In the genomic region with DNA sequence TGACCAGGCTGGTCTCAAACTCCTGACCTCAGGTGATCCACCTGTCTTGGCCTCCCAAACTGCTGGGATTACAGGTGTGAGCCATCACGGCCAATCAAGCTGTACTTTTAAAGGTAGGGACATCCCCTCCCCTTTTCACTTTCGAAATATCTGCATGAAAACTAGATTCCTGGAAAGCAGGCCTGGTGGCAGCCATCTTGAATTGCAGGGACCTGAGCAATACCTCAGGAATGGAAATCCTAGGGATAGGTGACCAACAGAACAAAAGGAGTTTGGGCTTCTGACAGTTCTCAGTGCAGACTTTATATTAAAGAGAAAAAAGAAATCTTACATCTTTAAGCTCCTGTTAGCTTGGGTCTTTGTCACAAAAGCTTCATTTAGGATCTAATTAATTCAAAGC, we compare ENCODE assay signal across 19 cellular contexts.
DNase-seq lines count a peak whose midpoint lies in the region; TF ChIP-seq lines count a peak whose summit lies in the region.
"Had no signal": no experiment of that assay in that cellular context is flagged by ENCODE, and none has a peak within 500 bp of the region (broad histone marks: within the 10 kb centered on the region; RNA-seq: fewer than 3 reads in every experiment).

No MANE protein-coding gene starts in this region.

- no peaks in the 10 kb centered on the region for H3K9me3 ChIP-seq in uterus
- H3K9me3 ChIP-seq: A549, BLaER1 had no signal

- no peak for TF ChIP-seq CTCF in RWPE1 (conservative IDR thresholded peaks at IDR 0.05; ENCODE audit: low read depth)
- TF ChIP-seq CTCF in choroid plexus epithelial cell (conservative IDR thresholded peaks at IDR 0.05; ENCODE audit: low read depth, low read length): peak; percentile 16
- TF ChIP-seq CTCF in uterus (IDR thresholded peaks at IDR 0.05): no peak

- DNase-seq in ELR (ENCODE audit: low read depth) (peak; percentile 12), RWPE1 (ENCODE audit: low spot score) (peak; percentile 17), choroid plexus epithelial cell (ENCODE audit: low read depth) (peak; percentile 26), kidney tubule cell (ENCODE audit: low spot score) (peak; percentile 33), uterus (no peak), NCI-H2107 treated with DMSO at 0.1 percent for 48 hours (lab: John Stamatoyannopoulos, UW; ENCODE audit: unreplicated experiment) (no peak), anterior cingulate cortex (lab: John Stamatoyannopoulos, UW) (no peak), NCI-H82 treated with DMSO at 0.1 percent for 48 hours (lab: John Stamatoyannopoulos, UW; ENCODE audit: unreplicated experiment) (no peak)
- DNase-seq: CD4-positive, alpha-beta memory T cell; H9; KBM-7; MV-4-11; NCI-H187 treated with DMSO at 0.1 percent for 48 hours; NCI-H226; NCI-H524 treated with DMSO at 0.1 percent for 48 hours; PC-3; RPMI8226 had no signal

- no peaks in the 10 kb centered on the region for H3K27me3 ChIP-seq in uterus
- H3K27me3 ChIP-seq: BLaER1 had no signal

- H3K36me3 ChIP-seq in uterus: no peaks in the 10 kb centered on the region
- H3K36me3 ChIP-seq: BLaER1 had no signal

- POLR2A ChIA-PET in RWPE1 (lab: Yijun Ruan, JAX; ENCODE audit: low non-redundant PET): no interaction called here

- H3K4me3 ChIP-seq in choroid plexus epithelial cell (ENCODE audit: low read depth, low read length): no peak overlapping the region
- no peak overlapping the region for H3K4me3 ChIP-seq in uterus
- H3K4me3 ChIP-seq: A549, BLaER1 had no signal

- intact Hi-C loops in uterus (cut with DNase I; ENCODE audit: low total_unique reads): no loop called here

- H3K4me1 ChIP-seq in uterus: no peaks in the 10 kb centered on the region
- H3K4me1 ChIP-seq: A549 had no signal

- H3K27ac ChIP-seq in RWPE1: 0 out of 2 replicates have a peak overlapping the region, but pooled peaks have one; percentile 10
- no peak overlapping the region for H3K27ac ChIP-seq in uterus
- H3K27ac ChIP-seq: A549, BLaER1 had no signal

- CTCF ChIA-PET in RWPE1 (lab: Yijun Ruan, JAX): interaction anchor here (0.7 kb wide), 1 partner anchor 256 kb away, joined by 3 read pairs; no protein-coding TSS in a partner anchor

- no peak for TF ChIP-seq POLR2A in uterus (IDR thresholded peaks at IDR 0.05)

Comparison
In these comparisons a context has a peak if more than half of its experiments do, and no peak if none do; other contexts are left out.
1. DNase-seq: peak in ELR (single experiment), RWPE1 (single experiment), choroid plexus epithelial cell (single experiment) and kidney tubule cell (single experiment); none in uterus (0 of 2), NCI-H2107 treated with DMSO at 0.1 percent for 48 hours (single experiment), anterior cingulate cortex (0 of 58) and NCI-H82 treated with DMSO at 0.1 percent for 48 hours (single experiment).